17 cellular contexts compared by ENCODE assay signal in genomic region chr2:62219407-62220159, GRCh38. TPM values are rescaled to one million over a fixed set of nuclear protein-coding genes. Genes with fewer than 3 reads are reported as not detected.
DNase-seq lines count a peak whose midpoint lies in the region; ATAC-seq and TF ChIP-seq lines count a peak whose summit lies in the region.
"Had no signal": no experiment of that assay in that cellular context is flagged by ENCODE, and none has a peak within 500 bp of the region (broad histone marks: within the 10 kb centered on the region; RNA-seq: fewer than 3 reads in every experiment).

No MANE protein-coding gene starts in this region.

- POLR2A ChIA-PET in naive thymus-derived CD4-positive, alpha-beta T cell (lab: Charles Lee): no interaction called here

- peaks cover 41 to 89% (median 79%) of the 10 kb centered on the region in 7 donors for H3K4me1 Mint-ChIP-seq in naive thymus-derived CD4-positive, alpha-beta T cell

- H3K36me3 Mint-ChIP-seq in naive thymus-derived CD4-positive, alpha-beta T cell: peaks cover 17 to 62% (median 57%) of the 10 kb centered on the region in 5 donors

- intact Hi-C loops in left ventricle myocardium inferior (cut with micrococcal nuclease): no loop called here
- intact Hi-C loops in left cardiac atrium (cut with DNase I): no loop called here
- intact Hi-C loops in ascending aorta (cut with DNase I): no loop called here
- intact Hi-C loops in naive thymus-derived CD4-positive, alpha-beta T cell (cut with micrococcal nuclease): loop anchor here (2.0 to 5.0 kb wide), 3 partner anchors 19 to 88 kb away; partner anchors contain the start of gene B3GNT2 (in 1 of the 2)
- intact Hi-C loops in vagina (cut with DNase I): loop anchor here (2.0 kb wide), 1 partner anchor 21 kb away; no protein-coding TSS in a partner anchor

- no peak for DNase-seq in left ventricle myocardium inferior
- DNase-seq in left cardiac atrium: no peak
- DNase-seq in ascending aorta (ENCODE audit: low spot score in 2 of 2): peak in 1 of 2 donors; percentile 47
- DNase-seq in naive thymus-derived CD4-positive, alpha-beta T cell: no peak
- no peak for DNase-seq in vagina (ENCODE audit: extremely low spot score in 2 of 2)
- no peak for DNase-seq in AG20443 (ENCODE audit: low spot score)
- DNase-seq in SHP77 (lab: John Stamatoyannopoulos, UW): no peak
- DNase-seq: activated CD4-positive, alpha-beta T cell treated with anti-CD3 and anti-CD28 coated beads for 48 hours; anterior cingulate cortex; effector memory CD4-positive, alpha-beta T cell; NCI-H345; nucleus accumbens; PC-3; stimulated activated CD8-positive, alpha-beta memory T cell treated with anti-CD3 and anti-CD28 coated beads, Interleukin-4, amount 100 ng/mL, for 48 hours; SW 1271 had no signal

- TF ChIP-seq CTCF in left ventricle myocardium inferior (IDR thresholded peaks at IDR 0.05; ENCODE audit: borderline replicate concordance) (no peak), ascending aorta (IDR thresholded peaks at IDR 0.05) (no peak), vagina (IDR thresholded peaks at IDR 0.05) (no peak)

- H3K27me3 ChIP-seq in left ventricle myocardium inferior (ENCODE audit: low read depth) (no peaks in the 10 kb centered on the region), ascending aorta (no peaks in the 10 kb centered on the region), vagina (no peaks in the 10 kb centered on the region)
- no peaks in the 10 kb centered on the region for H3K27me3 ChIP-seq in naive thymus-derived CD4-positive, alpha-beta T cell (ENCODE audit: control insufficient read depth in 2 of 2, insufficient read depth in 2 of 2, low read length in 2 of 2)

- CTCF ChIA-PET in naive thymus-derived CD4-positive, alpha-beta T cell (lab: Charles Lee): interaction anchor here (0.6 kb wide), 1 partner anchor 16 kb away, joined by 3 read pairs; no protein-coding TSS in a partner anchor

- no peak for TF ChIP-seq POLR2A in vagina (IDR thresholded peaks at IDR 0.05)

- peaks cover 86% of the 10 kb centered on the region for H3K4me1 ChIP-seq in left ventricle myocardium inferior
- H3K4me1 ChIP-seq in ascending aorta: peaks cover 0 to 32% of the 10 kb centered on the region in 2 donors
- H3K4me1 ChIP-seq in naive thymus-derived CD4-positive, alpha-beta T cell (ENCODE audit: control insufficient read depth in 2 of 2, insufficient read depth in 2 of 2, low read length in 2 of 2): peaks cover 15 to 68% of the 10 kb centered on the region in 2 donors
- H3K4me1 ChIP-seq in vagina: peaks cover 65% of the 10 kb centered on the region

- peaks cover 15% of the 10 kb centered on the region for H3K36me3 ChIP-seq in left ventricle myocardium inferior
- H3K36me3 ChIP-seq in ascending aorta: no peaks in the 10 kb centered on the region
- peaks cover 0 to 12% (median 11%) of the 10 kb centered on the region in 3 experiments for H3K36me3 ChIP-seq in naive thymus-derived CD4-positive, alpha-beta T cell (ENCODE audit: control insufficient read depth in 2 of 3, insufficient read depth in 3 of 3, low read length in 3 of 3)
- H3K36me3 ChIP-seq in vagina: peaks cover 0 to 11% of the 10 kb centered on the region in 2 donors
- H3K36me3 ChIP-seq: HAP-1 had no signal

- ATAC-seq in left cardiac atrium (no peak), GM21447 (IDR thresholded peaks at IDR 0.05; ENCODE audit: unreplicated experiment) (no peak)
- ATAC-seq in naive thymus-derived CD4-positive, alpha-beta T cell: peak; percentile 17
- ATAC-seq: PC-3 had no signal

- no peaks in the 10 kb centered on the region for H3K27me3 Mint-ChIP-seq in naive thymus-derived CD4-positive, alpha-beta T cell

- peak overlapping the region in 7 of 9 donors; percentile 2 to 78 (median 66) for H3K27ac Mint-ChIP-seq in naive thymus-derived CD4-positive, alpha-beta T cell

- peaks cover 0 to 49% (median 8%) of the 10 kb centered on the region in 11 donors for H3K9me3 Mint-ChIP-seq in naive thymus-derived CD4-positive, alpha-beta T cell

- H3K4me3 Mint-ChIP-seq in naive thymus-derived CD4-positive, alpha-beta T cell: peak overlapping the region in 2 of 10 donors; percentile 8 to 19

- H3K9me3 ChIP-seq in left ventricle myocardium inferior (replicated peaks): peaks cover 8% of the 10 kb centered on the region
- H3K9me3 ChIP-seq in ascending aorta: no peaks in the 10 kb centered on the region
- H3K9me3 ChIP-seq in naive thymus-derived CD4-positive, alpha-beta T cell (ENCODE audit: control insufficient read depth in 2 of 3, low read length in 3 of 3): peaks cover 0 to 9% (median 0%) of the 10 kb centered on the region in 3 experiments
- H3K9me3 ChIP-seq in vagina: no peaks in the 10 kb centered on the region
- H3K9me3 ChIP-seq: HAP-1 had no signal

- H3K27ac ChIP-seq in left ventricle myocardium inferior (replicated peaks): peak overlapping the region; percentile 77
- H3K27ac ChIP-seq in ascending aorta: peak overlapping the region; percentile 13 to 41
- H3K27ac ChIP-seq in naive thymus-derived CD4-positive, alpha-beta T cell (ENCODE audit: low read depth, low read length): no peak overlapping the region
- H3K27ac ChIP-seq in vagina: peak overlapping the region; percentile 87

- no peak overlapping the region for H3K4me3 ChIP-seq in left ventricle myocardium inferior
- no peak overlapping the region for H3K4me3 ChIP-seq in ascending aorta
- peak overlapping the region; percentile 3 for H3K4me3 ChIP-seq in naive thymus-derived CD4-positive, alpha-beta T cell (ENCODE audit: low read length)
- H3K4me3 ChIP-seq in vagina: no peak overlapping the region
- H3K4me3 ChIP-seq: HAP-1 had no signal

RNA-seq across cellular contexts. Expression of gene B3GNT2, which starts 23.7 kb away (rescaled TPM):
- total RNA-seq in left ventricle myocardium inferior: 16.8 TPM
- total RNA-seq in left cardiac atrium: 10 to 100 TPM; 13.4 to 13.8 TPM
- total RNA-seq in ascending aorta: 15.2 TPM
- total RNA-seq in naive thymus-derived CD4-positive, alpha-beta T cell: 10 to 100 TPM; 16.9 to 37.0 (median 34.7) TPM
- polyA plus RNA-seq in naive thymus-derived CD4-positive, alpha-beta T cell: 10 to 100 TPM; 16.3 to 20.3 TPM
- total RNA-seq in vagina: 18.9 TPM

Comparison
In these comparisons a context has a peak if more than half of its experiments do, and no peak if none do; other contexts are left out.
1. intact Hi-C loops: an anchor here in naive thymus-derived CD4-positive, alpha-beta T cell (2.0 to 5.0 kb wide) and vagina (2.0 kb wide); none called in left ventricle myocardium inferior, left cardiac atrium and ascending aorta.